In genomic region chr1:53325326-53326087, GRCh38 we compare ENCODE assay signal across 8 cellular contexts. TPM values are rescaled to one million over a fixed set of nuclear protein-coding genes. Genes with fewer than 3 reads are reported as not detected.
DNase-seq lines count a peak whose midpoint lies in the region; ATAC-seq, FAIRE-seq and TF ChIP-seq lines count a peak whose summit lies in the region.

No MANE protein-coding gene starts in this region.

- H3K27ac ChIP-seq in RWPE1 (peak overlapping the region; percentile 95), esophagus (ENCODE audit: low read depth in 2 of 2, low read length in 1 of 2) (peak overlapping the region; percentile 61 to 76)

- H3K9ac ChIP-seq in ES-I3 (ENCODE audit: low read depth, low read length), result peak overlapping the region; percentile 48

- POLR2A ChIA-PET in RWPE1 (lab: Yijun Ruan, JAX; ENCODE audit: low non-redundant PET), result interaction anchor here (0.8 kb wide), 1 partner anchor 37 kb away, joined by 3 read pairs; no protein-coding TSS in a partner anchor

- H3K36me3 ChIP-seq in ES-I3 (ENCODE audit: insufficient read depth, low read length) (peaks cover 25% of the 10 kb centered on the region), esophagus (ENCODE audit: control insufficient read depth in 2 of 2, insufficient read depth in 2 of 2, low read length in 1 of 2) (peaks cover 0 to 3% of the 10 kb centered on the region in 2 donors)

- no peaks in the 10 kb centered on the region for H3K9me3 Mint-ChIP-seq in osteocyte (ENCODE audit: unreplicated experiment)

- no peak for TF ChIP-seq POLR2A in H54 (IDR thresholded peaks at IDR 0.05; ENCODE audit: low read depth, low read length)

- H3K4me1 ChIP-seq in ES-I3 (ENCODE audit: insufficient read depth, low read length) (peaks cover 18% of the 10 kb centered on the region; the same call in 1 of the 2 replicates), esophagus (ENCODE audit: control insufficient read depth in 2 of 2, insufficient read depth in 2 of 2, low read length in 1 of 2) (peaks cover 5 to 17% of the 10 kb centered on the region in 2 donors)

- H3K9me3 ChIP-seq in ES-I3 (ENCODE audit: control insufficient read depth, insufficient read depth, low read length) (no peaks in the 10 kb centered on the region), esophagus (ENCODE audit: control insufficient read depth in 2 of 2, insufficient read depth in 1 of 2, low read depth in 1 of 2, low read length in 1 of 2) (no peaks in the 10 kb centered on the region)

- no peak for TF ChIP-seq CTCF in RWPE1 (conservative IDR thresholded peaks at IDR 0.05; ENCODE audit: low read depth)
- no peak for TF ChIP-seq CTCF in osteocyte (IDR thresholded peaks at IDR 0.05)

- no peak for ATAC-seq in GM18873 (IDR thresholded peaks at IDR 0.05; ENCODE audit: low FRiP score, unreplicated experiment)

- WGBS in esophagus, 2 donors, result 13 to 14% methylated on average over 26 of the region's 26 CpGs

- peak overlapping the region; percentile 63 to 80 for H3K4me3 ChIP-seq in esophagus (ENCODE audit: low read depth in 1 of 2, low read length in 2 of 2)

- peaks cover 15% of the 10 kb centered on the region for H3K4me1 Mint-ChIP-seq in osteocyte (ENCODE audit: unreplicated experiment)

- DNase-seq in RWPE1 (ENCODE audit: low spot score) (peak; percentile 19), osteocyte (ENCODE audit: extremely low spot score, unreplicated experiment) (no peak), GM19240 (ENCODE audit: insufficient read length, low spot score) (no peak), H54 (ENCODE audit: insufficient read length, low spot score) (no peak), NCI-H1436 (lab: John Stamatoyannopoulos, UW) (no peak)

- CTCF ChIA-PET in RWPE1 (lab: Yijun Ruan, JAX), result interaction anchor here (1.0 kb wide), 1 partner anchor 47 kb away, joined by 3 read pairs; no protein-coding TSS in a partner anchor

- FAIRE-seq in H54 (lab: Jason Lieb, UNC), result no peak

- H3K27me3 ChIP-seq in esophagus (ENCODE audit: control insufficient read depth in 1 of 2, insufficient read depth in 2 of 2, low read length in 2 of 2), result no peaks in the 10 kb centered on the region

- H3K4me3 Mint-ChIP-seq in osteocyte (ENCODE audit: unreplicated experiment), result peak overlapping the region; percentile 80

- peak overlapping the region; percentile 89 for H3K27ac Mint-ChIP-seq in osteocyte (ENCODE audit: unreplicated experiment)

- H3K36me3 Mint-ChIP-seq in osteocyte (ENCODE audit: unreplicated experiment), result no peaks in the 10 kb centered on the region

- no peaks in the 10 kb centered on the region for H3K27me3 Mint-ChIP-seq in osteocyte (ENCODE audit: unreplicated experiment)

RNA-seq across cellular contexts. Expression of gene LRP8, which starts 2.4 kb away (rescaled TPM):
- 1 to 10 TPM; 2.7 to 6.9 TPM for polyA plus RNA-seq in esophagus
- total RNA-seq in osteocyte, result 4.4 and 6.3 TPM in 2 replicates
